Comparison of ENCODE assay signal across 12 cellular contexts in the genomic region with DNA sequence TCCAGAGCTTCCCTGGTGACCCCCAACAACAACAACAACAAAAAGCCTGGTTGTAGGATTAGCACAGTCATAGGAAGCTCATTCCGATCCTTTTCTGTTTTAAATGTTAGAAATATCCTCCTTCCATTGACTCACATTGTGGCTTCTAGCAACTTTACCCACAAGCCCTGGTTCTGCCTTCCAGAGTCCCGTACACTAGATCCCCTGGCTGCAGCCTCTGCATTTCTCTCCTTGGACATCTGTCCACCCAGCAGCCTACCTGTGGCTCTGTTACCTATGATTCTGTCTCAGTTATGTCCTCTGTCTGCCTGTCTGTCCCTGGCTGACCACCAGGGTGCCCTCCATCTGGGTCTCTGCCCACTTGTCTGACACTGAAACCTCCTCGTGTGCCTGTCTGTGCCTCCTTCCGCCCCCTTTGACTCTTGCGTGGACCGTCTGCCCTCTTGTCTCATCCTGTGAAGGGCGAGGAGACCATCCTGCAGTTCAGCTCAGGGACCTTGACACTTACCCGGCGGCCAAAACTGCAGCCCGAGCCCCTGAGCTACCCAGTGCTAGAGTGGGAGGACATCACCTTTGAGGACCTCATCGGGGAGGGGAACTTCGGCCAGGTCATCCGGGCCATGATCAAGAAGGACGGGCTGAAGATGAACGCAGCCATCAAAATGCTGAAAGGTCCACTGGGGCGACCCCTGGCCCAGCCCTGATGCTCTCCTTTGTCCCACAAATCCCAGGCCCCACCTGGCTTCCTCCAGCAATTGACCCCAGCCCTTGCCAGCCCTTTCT. TPM values are rescaled to one million over a fixed set of nuclear protein-coding genes. Genes with fewer than 3 reads are reported as not detected.
DNase-seq lines count a peak whose midpoint lies in the region; ATAC-seq and TF ChIP-seq lines count a peak whose summit lies in the region.
"Had no signal": no experiment of that assay in that cellular context is flagged by ENCODE, and none has a peak within 500 bp of the region (broad histone marks: within the 10 kb centered on the region; RNA-seq: fewer than 3 reads in every experiment).

No MANE protein-coding gene starts in this region.

- H3K4me1 ChIP-seq in HEK293 (ENCODE audit: control insufficient read depth, insufficient read depth, low read length) (no peaks in the 10 kb centered on the region), neural progenitor cell (no peaks in the 10 kb centered on the region), mucosa of descending colon (ENCODE audit: low read depth) (peaks cover 6% of the 10 kb centered on the region)
- H3K4me1 ChIP-seq: prostate gland had no signal

- no peaks in the 10 kb centered on the region for H4K20me1 ChIP-seq in neural progenitor cell (ENCODE audit: low read depth)

- no peak overlapping the region for H3K9ac ChIP-seq in neural progenitor cell

- H3K79me2 ChIP-seq in neural progenitor cell (ENCODE audit: low read depth): no peaks in the 10 kb centered on the region

- H3K27ac ChIP-seq in HEK293 (ENCODE audit: extremely low read depth, low read depth, low read length): no peak overlapping the region
- peak overlapping the region; percentile 28 for H3K27ac ChIP-seq in caudate nucleus (ENCODE audit: low read depth, low read length)
- H3K27ac ChIP-seq in neural progenitor cell: no peak overlapping the region
- H3K27ac ChIP-seq: prostate gland had no signal

- no peaks in the 10 kb centered on the region for H3K9me3 ChIP-seq in HEK293 (ENCODE audit: control insufficient read depth, insufficient read depth, low read depth, low read length)
- H3K9me3 ChIP-seq in neural progenitor cell (ENCODE audit: low read depth): no peaks in the 10 kb centered on the region
- no peaks in the 10 kb centered on the region for H3K9me3 ChIP-seq in mucosa of descending colon
- H3K9me3 ChIP-seq: prostate gland had no signal

- no peaks in the 10 kb centered on the region for H3K9me3 Mint-ChIP-seq in neural progenitor cell

- no peak overlapping the region for H3K4me2 ChIP-seq in neural progenitor cell

- peaks cover 3% of the 10 kb centered on the region for H3K27me3 Mint-ChIP-seq in neural progenitor cell (ENCODE audit: insufficient read depth, low read depth)

- no peak overlapping the region for H2AFZ ChIP-seq in neural progenitor cell (replicated peaks)

- no peak for DNase-seq in caudate nucleus (lab: John Stamatoyannopoulos, UW)
- DNase-seq in neural progenitor cell (ENCODE audit: low spot score): no peak
- no peak for DNase-seq in DMS 273 treated with DMSO at 0.1 percent for 48 hours (lab: John Stamatoyannopoulos, UW)
- no peak for DNase-seq in mucosa of descending colon
- DNase-seq: hypothalamus, mesendoderm, NCI-H1092, NCI-H510A treated with DMSO at 0.1 percent for 48 hours had no signal

- H3K4me3 ChIP-seq in HEK293 (ENCODE audit: low read depth, low read length) (no peak overlapping the region), neural progenitor cell (no peak overlapping the region), mucosa of descending colon (no peak overlapping the region)
- H3K4me3 ChIP-seq: prostate gland had no signal

- ATAC-seq in HG03280 (IDR thresholded peaks at IDR 0.05; ENCODE audit: unreplicated experiment): no peak
- ATAC-seq in mucosa of descending colon: no peak

- no peaks in the 10 kb centered on the region for H3K36me3 ChIP-seq in HEK293 (ENCODE audit: control insufficient read depth in 2 of 2, insufficient read depth in 1 of 2, low read length in 2 of 2)
- no peaks in the 10 kb centered on the region for H3K36me3 ChIP-seq in neural progenitor cell
- H3K36me3 ChIP-seq in mucosa of descending colon (ENCODE audit: low read depth): no peaks in the 10 kb centered on the region
- H3K36me3 ChIP-seq: prostate gland had no signal

- no peak overlapping the region for H3K27ac Mint-ChIP-seq in neural progenitor cell

- H3K36me3 Mint-ChIP-seq in neural progenitor cell: no peaks in the 10 kb centered on the region

- no peaks in the 10 kb centered on the region for H3K27me3 ChIP-seq in neural progenitor cell

- TF ChIP-seq CTCF in HEK293 (tag by site-specific recombination; IDR thresholded peaks at IDR 0.05) (peak; percentile 28; the same call in 1 of the 2 replicates), neural progenitor cell (IDR thresholded peaks at IDR 0.05) (peak; percentile 18), mucosa of descending colon (IDR thresholded peaks at IDR 0.05) (no peak)

- CTCF ChIA-PET in HEK293 (lab: Yijun Ruan, JAX): interaction anchor here (1.4 kb wide), 1 partner anchor 14 kb away, joined by 4 read pairs; no protein-coding TSS in a partner anchor

- POLR2A ChIA-PET in HEK293 (lab: Yijun Ruan, JAX): interaction anchor here (0.9 kb wide), 1 partner anchor 41 kb away, joined by 3 read pairs; the partner anchor contains the start of gene CDC20

- H3F3A ChIP-seq in neural progenitor cell (ENCODE audit: low read depth): no peaks in the 10 kb centered on the region

- no peaks in the 10 kb centered on the region for H3K4me1 Mint-ChIP-seq in neural progenitor cell

- no peak overlapping the region for H3K4me3 Mint-ChIP-seq in neural progenitor cell

- intact Hi-C loops in mucosa of descending colon (cut with DNase I, micrococcal nuclease): no loop called here

TF ChIP-seq in HEK293, 187 proteins besides CTCF, POLR2A, EP300 and RAD21 (continues in another document):
- no peak for TF ChIP-seq PATZ1 (tag by site-specific recombination; IDR thresholded peaks at IDR 0.05)
- TF ChIP-seq ZNF701 (tag by site-specific recombination; IDR thresholded peaks at IDR 0.05): no peak
- no peak for TF ChIP-seq INSM2 (tag by site-specific recombination; IDR thresholded peaks at IDR 0.05)
- TF ChIP-seq ZNF837 (tag by site-specific recombination; IDR thresholded peaks at IDR 0.05): no peak
- TF ChIP-seq, protein P1, sequence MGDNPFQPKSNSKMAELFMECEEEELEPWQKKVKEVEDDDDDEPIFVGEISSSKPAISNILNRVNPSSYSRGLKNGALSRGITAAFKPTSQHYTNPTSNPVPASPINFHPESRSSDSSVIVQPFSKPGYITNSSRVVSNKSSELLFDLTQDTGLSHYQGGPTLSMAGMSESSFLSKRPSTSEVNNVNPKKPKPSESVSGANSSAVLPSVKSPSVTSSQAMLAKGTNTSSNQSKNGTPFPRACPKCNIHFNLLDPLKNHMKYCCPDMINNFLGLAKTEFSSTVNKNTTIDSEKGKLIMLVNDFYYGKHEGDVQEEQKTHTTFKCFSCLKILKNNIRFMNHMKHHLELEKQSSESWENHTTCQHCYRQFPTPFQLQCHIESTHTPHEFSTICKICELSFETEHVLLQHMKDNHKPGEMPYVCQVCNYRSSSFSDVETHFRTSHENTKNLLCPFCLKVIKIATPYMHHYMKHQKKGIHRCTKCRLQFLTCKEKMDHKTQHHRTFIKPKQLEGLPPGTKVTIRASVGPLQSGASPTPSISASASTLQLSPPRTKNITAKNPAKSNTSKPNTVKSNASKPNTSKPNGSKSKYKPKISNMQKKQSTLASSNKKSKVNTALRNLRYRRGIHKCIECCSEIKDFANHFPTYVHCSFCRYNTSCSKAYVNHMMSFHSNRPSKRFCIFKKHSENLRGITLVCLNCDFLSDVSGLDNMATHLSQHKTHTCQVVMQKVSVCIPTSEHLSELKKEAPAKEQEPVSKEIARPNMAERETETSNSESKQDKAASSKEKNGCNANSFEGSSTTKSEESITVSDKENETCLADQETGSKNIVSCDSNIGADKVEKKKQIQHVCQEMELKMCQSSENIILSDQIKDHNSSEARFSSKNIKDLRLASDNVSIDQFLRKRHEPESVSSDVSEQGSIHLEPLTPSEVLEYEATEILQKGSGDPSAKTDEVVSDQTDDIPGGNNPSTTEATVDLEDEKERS (tag by site-specific recombination; IDR thresholded peaks at IDR 0.05): no peak
- TF ChIP-seq ZNF629 (tag by site-specific recombination; IDR thresholded peaks at IDR 0.05): no peak
- TF ChIP-seq ZNF776 (tag by site-specific recombination; IDR thresholded peaks at IDR 0.05; ENCODE audit: borderline replicate concordance): no peak

RNA-seq across cellular contexts. Expression of gene TIE1, which starts 16.1 kb away (rescaled TPM):
- total RNA-seq in neural progenitor cell (ENCODE audit: low replicate concordance) (0.21 and 0.25 TPM in 2 replicates), mucosa of descending colon (10 to 100 TPM in 1 of 3 donors, 1 to 10 TPM in 2; 8.0 to 18.6 (median 8.1) TPM)

RNA-seq across cellular contexts. Expression of gene MPL, which starts 20.7 kb away (rescaled TPM):
- total RNA-seq in neural progenitor cell (ENCODE audit: low replicate concordance) (0.09 TPM in 1 of 2 replicates, not detected in the other), mucosa of descending colon (1 to 10 TPM in 1 of 3 donors, under 1 TPM in 1, not detected in 1; 0.81 to 1.0 TPM)
- total RNA-seq: HT1080, prostate gland had no signal

RNA-seq across cellular contexts. Expression of gene C1orf210, which starts 31.5 kb away (rescaled TPM):
- not detected in 2 replicates for total RNA-seq in neural progenitor cell (ENCODE audit: low replicate concordance)
- total RNA-seq in mucosa of descending colon: 100 to 1,000 TPM in 1 of 3 donors, 10 to 100 TPM in 2; 33.1 to 102 (median 63.3) TPM
- total RNA-seq: HT1080 had no signal

RNA-seq across cellular contexts. Expression of gene CDC20, which starts 41.9 kb away (rescaled TPM):
- total RNA-seq in neural progenitor cell (ENCODE audit: low replicate concordance): 164 and 261 TPM in 2 replicates
- total RNA-seq in mucosa of descending colon: 10 to 100 TPM in 1 of 3 donors, 1 to 10 TPM in 2; 5.8 to 44.0 (median 8.5) TPM

RNA-seq across cellular contexts. Expression of gene TMEM125, which starts 47.1 kb away (rescaled TPM):
- 0.73 and 2.2 TPM in 2 replicates for total RNA-seq in neural progenitor cell (ENCODE audit: low replicate concordance)
- total RNA-seq in mucosa of descending colon: 10 to 100 TPM; 31.9 to 71.6 (median 40.6) TPM
- total RNA-seq: HT1080 had no signal

Comparison
In these comparisons a context has a peak if more than half of its experiments do, and no peak if none do; other contexts are left out.
1. RNA of gene C1orf210, which starts 31.5 kb away (total RNA-seq): 33.1 to 102 TPM in mucosa of descending colon; not detected in neural progenitor cell; every median in the first group is over 10 times any median in the second.